In the genomic region with DNA sequence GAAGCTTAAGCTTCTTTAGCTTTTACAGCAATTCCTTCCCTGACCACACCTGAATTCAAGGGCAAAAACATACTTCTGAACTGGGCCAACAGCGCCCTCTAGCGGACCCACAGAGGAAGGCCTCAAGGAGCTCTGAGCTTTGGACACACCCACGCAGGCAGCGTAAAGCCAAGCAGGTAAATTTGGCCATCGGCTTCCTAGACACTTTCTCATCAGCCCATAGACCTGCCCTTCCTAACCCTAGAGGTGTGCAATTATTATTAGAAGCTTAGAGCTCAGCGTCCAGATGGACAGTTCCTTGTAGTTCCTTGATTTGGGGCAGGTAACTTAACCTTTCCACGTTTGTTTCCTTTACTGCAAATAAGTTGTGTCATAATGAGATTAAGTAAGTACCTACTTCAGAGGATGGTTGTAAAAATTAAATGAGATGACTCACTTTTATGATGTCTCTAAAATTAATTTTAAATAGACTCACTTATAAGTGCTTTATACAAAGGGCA, we compare ENCODE assay signal across 1 cellular context.
A peak's percentile ranks its signal among the peaks of the same experiment; 100 is the strongest.
TF ChIP-seq lines count a peak whose summit lies in the region.

No MANE protein-coding gene starts in this region.

TF ChIP-seq in neural cell, 6 proteins besides CTCF, POLR2A, EP300 and RAD21 (continued from another document):
- TF ChIP-seq, protein P1, sequence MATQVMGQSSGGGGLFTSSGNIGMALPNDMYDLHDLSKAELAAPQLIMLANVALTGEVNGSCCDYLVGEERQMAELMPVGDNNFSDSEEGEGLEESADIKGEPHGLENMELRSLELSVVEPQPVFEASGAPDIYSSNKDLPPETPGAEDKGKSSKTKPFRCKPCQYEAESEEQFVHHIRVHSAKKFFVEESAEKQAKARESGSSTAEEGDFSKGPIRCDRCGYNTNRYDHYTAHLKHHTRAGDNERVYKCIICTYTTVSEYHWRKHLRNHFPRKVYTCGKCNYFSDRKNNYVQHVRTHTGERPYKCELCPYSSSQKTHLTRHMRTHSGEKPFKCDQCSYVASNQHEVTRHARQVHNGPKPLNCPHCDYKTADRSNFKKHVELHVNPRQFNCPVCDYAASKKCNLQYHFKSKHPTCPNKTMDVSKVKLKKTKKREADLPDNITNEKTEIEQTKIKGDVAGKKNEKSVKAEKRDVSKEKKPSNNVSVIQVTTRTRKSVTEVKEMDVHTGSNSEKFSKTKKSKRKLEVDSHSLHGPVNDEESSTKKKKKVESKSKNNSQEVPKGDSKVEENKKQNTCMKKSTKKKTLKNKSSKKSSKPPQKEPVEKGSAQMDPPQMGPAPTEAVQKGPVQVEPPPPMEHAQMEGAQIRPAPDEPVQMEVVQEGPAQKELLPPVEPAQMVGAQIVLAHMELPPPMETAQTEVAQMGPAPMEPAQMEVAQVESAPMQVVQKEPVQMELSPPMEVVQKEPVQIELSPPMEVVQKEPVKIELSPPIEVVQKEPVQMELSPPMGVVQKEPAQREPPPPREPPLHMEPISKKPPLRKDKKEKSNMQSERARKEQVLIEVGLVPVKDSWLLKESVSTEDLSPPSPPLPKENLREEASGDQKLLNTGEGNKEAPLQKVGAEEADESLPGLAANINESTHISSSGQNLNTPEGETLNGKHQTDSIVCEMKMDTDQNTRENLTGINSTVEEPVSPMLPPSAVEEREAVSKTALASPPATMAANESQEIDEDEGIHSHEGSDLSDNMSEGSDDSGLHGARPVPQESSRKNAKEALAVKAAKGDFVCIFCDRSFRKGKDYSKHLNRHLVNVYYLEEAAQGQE (IDR thresholded peaks at IDR 0.05; ENCODE audit: borderline replicate concordance) = no peak
- TF ChIP-seq MXI1 (conservative IDR thresholded peaks at IDR 0.05; ENCODE audit: poor library complexity, severe bottlenecking) (no peak), SMC3 (conservative IDR thresholded peaks at IDR 0.05; ENCODE audit: poor library complexity) (peak; percentile 93), TAF1 (IDR thresholded peaks at IDR 0.05; ENCODE audit: low read depth) (no peak)
